ENCODE assay signal across 1 cellular context in genomic region chr2:55459741-55460274, GRCh38.
TF ChIP-seq lines count a peak whose summit lies in the region.

No MANE protein-coding gene starts in this region.

TF ChIP-seq in K562, 482 proteins besides CTCF, POLR2A, EP300 and RAD21 (continued from another document and continues in another):
- TF ChIP-seq SIRT6 (IDR thresholded peaks at IDR 0.05; ENCODE audit: low read depth, low read length), result no peak
- TF ChIP-seq TEAD1 (CRISPR knock-in tag; IDR thresholded peaks at IDR 0.05), result no peak
- TF ChIP-seq STAT5B (CRISPR knock-in tag; IDR thresholded peaks at IDR 0.05), result no peak
- TF ChIP-seq ZNF586 (CRISPR knock-in tag; conservative IDR thresholded peaks at IDR 0.05), result no peak
- TF ChIP-seq, protein P1, sequence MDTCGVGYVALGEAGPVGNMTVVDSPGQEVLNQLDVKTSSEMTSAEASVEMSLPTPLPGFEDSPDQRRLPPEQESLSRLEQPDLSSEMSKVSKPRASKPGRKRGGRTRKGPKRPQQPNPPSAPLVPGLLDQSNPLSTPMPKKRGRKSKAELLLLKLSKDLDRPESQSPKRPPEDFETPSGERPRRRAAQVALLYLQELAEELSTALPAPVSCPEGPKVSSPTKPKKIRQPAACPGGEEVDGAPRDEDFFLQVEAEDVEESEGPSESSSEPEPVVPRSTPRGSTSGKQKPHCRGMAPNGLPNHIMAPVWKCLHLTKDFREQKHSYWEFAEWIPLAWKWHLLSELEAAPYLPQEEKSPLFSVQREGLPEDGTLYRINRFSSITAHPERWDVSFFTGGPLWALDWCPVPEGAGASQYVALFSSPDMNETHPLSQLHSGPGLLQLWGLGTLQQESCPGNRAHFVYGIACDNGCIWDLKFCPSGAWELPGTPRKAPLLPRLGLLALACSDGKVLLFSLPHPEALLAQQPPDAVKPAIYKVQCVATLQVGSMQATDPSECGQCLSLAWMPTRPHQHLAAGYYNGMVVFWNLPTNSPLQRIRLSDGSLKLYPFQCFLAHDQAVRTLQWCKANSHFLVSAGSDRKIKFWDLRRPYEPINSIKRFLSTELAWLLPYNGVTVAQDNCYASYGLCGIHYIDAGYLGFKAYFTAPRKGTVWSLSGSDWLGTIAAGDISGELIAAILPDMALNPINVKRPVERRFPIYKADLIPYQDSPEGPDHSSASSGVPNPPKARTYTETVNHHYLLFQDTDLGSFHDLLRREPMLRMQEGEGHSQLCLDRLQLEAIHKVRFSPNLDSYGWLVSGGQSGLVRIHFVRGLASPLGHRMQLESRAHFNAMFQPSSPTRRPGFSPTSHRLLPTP (IDR thresholded peaks at IDR 0.05; ENCODE audit: borderline replicate concordance, extremely low read depth, insufficient read length), result no peak
- TF ChIP-seq POLR2H (tag; IDR thresholded peaks at IDR 0.05; ENCODE audit: low read depth), result peak; percentile 43; the same call in 1 of the 2 replicates
- peak; percentile 12; the same call in 1 of the 2 replicates for TF ChIP-seq BRD4 (IDR thresholded peaks at IDR 0.05)
- TF ChIP-seq MITF (IDR thresholded peaks at IDR 0.05), result no peak
- no peak for TF ChIP-seq ZNF696 (CRISPR knock-in tag; conservative IDR thresholded peaks at IDR 0.05)
- TF ChIP-seq, protein P2, sequence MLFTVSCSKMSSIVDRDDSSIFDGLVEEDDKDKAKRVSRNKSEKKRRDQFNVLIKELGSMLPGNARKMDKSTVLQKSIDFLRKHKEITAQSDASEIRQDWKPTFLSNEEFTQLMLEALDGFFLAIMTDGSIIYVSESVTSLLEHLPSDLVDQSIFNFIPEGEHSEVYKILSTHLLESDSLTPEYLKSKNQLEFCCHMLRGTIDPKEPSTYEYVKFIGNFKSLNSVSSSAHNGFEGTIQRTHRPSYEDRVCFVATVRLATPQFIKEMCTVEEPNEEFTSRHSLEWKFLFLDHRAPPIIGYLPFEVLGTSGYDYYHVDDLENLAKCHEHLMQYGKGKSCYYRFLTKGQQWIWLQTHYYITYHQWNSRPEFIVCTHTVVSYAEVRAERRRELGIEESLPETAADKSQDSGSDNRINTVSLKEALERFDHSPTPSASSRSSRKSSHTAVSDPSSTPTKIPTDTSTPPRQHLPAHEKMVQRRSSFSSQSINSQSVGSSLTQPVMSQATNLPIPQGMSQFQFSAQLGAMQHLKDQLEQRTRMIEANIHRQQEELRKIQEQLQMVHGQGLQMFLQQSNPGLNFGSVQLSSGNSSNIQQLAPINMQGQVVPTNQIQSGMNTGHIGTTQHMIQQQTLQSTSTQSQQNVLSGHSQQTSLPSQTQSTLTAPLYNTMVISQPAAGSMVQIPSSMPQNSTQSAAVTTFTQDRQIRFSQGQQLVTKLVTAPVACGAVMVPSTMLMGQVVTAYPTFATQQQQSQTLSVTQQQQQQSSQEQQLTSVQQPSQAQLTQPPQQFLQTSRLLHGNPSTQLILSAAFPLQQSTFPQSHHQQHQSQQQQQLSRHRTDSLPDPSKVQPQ (CRISPR knock-in tag; IDR thresholded peaks at IDR 0.05; ENCODE audit: borderline replicate concordance), result no peak
- peak; percentile 28 for TF ChIP-seq SMAD1 (IDR thresholded peaks at IDR 0.05; ENCODE audit: low read depth, low read length, partially characterized antibody)
- no peak for TF ChIP-seq ATF4 (CRISPR knock-in tag; IDR thresholded peaks at IDR 0.05)
- peak; percentile 34 for TF ChIP-seq POLR2B (IDR thresholded peaks at IDR 0.05; ENCODE audit: low read depth, partially characterized antibody)
- TF ChIP-seq UBTF (IDR thresholded peaks at IDR 0.05; ENCODE audit: borderline replicate concordance in 1 of 2, low read depth in 2 of 2, low read length in 2 of 2), result no peak
- peak; percentile 12 for TF ChIP-seq NEUROD1 (IDR thresholded peaks at IDR 0.05; ENCODE audit: borderline replicate concordance, low read depth, low read length, partially characterized antibody)
- TF ChIP-seq EHMT2 (IDR thresholded peaks at IDR 0.05), result 0 out of 2 replicates have a peak, but pooled peaks have one; percentile 4
- no peak for TF ChIP-seq SREBF2 (CRISPR knock-in tag; IDR thresholded peaks at IDR 0.05)
- no peak for TF ChIP-seq MTA3 (IDR thresholded peaks at IDR 0.05; ENCODE audit: borderline replicate concordance)
- TF ChIP-seq, protein P3, sequence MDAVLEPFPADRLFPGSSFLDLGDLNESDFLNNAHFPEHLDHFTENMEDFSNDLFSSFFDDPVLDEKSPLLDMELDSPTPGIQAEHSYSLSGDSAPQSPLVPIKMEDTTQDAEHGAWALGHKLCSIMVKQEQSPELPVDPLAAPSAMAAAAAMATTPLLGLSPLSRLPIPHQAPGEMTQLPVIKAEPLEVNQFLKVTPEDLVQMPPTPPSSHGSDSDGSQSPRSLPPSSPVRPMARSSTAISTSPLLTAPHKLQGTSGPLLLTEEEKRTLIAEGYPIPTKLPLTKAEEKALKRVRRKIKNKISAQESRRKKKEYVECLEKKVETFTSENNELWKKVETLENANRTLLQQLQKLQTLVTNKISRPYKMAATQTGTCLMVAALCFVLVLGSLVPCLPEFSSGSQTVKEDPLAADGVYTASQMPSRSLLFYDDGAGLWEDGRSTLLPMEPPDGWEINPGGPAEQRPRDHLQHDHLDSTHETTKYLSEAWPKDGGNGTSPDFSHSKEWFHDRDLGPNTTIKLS (IDR thresholded peaks at IDR 0.05; ENCODE audit: borderline replicate concordance, low read depth), result no peak
- TF ChIP-seq ZNF449 (CRISPR knock-in tag; IDR thresholded peaks at IDR 0.05), result no peak
- TF ChIP-seq ZNF224 (CRISPR knock-in tag; IDR thresholded peaks at IDR 0.05), result no peak
- TF ChIP-seq NR2C2 (CRISPR knock-in tag; IDR thresholded peaks at IDR 0.05), result no peak
- peak; percentile 42; the same call in 1 of the 2 replicates for TF ChIP-seq NR2C2 (tag; IDR thresholded peaks at IDR 0.05)
- peak; percentile 42; the same call in 1 of the 2 replicates for TF ChIP-seq CREM (IDR thresholded peaks at IDR 0.05; ENCODE audit: low read depth)
- TF ChIP-seq, protein P4, sequence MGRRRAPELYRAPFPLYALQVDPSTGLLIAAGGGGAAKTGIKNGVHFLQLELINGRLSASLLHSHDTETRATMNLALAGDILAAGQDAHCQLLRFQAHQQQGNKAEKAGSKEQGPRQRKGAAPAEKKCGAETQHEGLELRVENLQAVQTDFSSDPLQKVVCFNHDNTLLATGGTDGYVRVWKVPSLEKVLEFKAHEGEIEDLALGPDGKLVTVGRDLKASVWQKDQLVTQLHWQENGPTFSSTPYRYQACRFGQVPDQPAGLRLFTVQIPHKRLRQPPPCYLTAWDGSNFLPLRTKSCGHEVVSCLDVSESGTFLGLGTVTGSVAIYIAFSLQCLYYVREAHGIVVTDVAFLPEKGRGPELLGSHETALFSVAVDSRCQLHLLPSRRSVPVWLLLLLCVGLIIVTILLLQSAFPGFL (CRISPR knock-in tag; IDR thresholded peaks at IDR 0.05), result no peak
- TF ChIP-seq ZBTB5 (IDR thresholded peaks at IDR 0.05), result no peak
- no peak for TF ChIP-seq ADNP (tag; IDR thresholded peaks at IDR 0.05)
- no peak for TF ChIP-seq ATF7 (IDR thresholded peaks at IDR 0.05)
- TF ChIP-seq CXXC5 (CRISPR knock-in tag; IDR thresholded peaks at IDR 0.05), result 0 out of 2 replicates have a peak, but pooled peaks have one; percentile 15
- no peak for TF ChIP-seq POLR2AphosphoS5 (IDR thresholded peaks at IDR 0.05; ENCODE audit: control insufficient read depth, insufficient read depth, low read depth, low read length)
- no peak for TF ChIP-seq ZNF3 (CRISPR knock-in tag; IDR thresholded peaks at IDR 0.05)
- TF ChIP-seq ZNF316 (IDR thresholded peaks at IDR 0.05), result peak; percentile 56; the same call in 1 of the 2 replicates
- TF ChIP-seq SUPT5H (IDR thresholded peaks at IDR 0.05), result peak; percentile 55; the same call in 1 of the 2 replicates
- 0 out of 4 replicates have a peak, but pooled peaks of 1 of the 2 experiments have one; percentile 11 for TF ChIP-seq MAZ (CRISPR knock-in tag; conservative IDR thresholded peaks at IDR 0.05 in 1 of 2, IDR thresholded peaks at IDR 0.05 in 1 of 2)
